27 cellular contexts compared by ENCODE assay signal in the genomic region with DNA sequence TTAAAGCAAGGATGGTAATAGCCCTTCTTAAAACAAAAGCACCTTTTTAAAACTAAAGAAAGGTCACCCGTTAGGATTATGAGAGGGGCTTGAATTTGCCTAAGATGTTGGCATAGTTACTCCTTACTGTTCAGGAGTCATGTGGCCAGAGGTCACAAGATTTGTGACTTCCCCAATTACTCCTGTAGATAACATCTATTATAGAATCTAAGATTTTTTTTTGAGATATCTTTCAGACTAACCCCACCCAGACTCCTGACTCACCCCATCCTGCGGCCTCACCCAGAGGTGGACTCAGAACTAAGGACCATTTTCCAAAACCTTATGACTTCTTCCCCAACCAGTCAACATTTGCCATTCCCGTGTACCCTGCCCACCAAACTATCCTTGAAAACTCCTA. TPM values are rescaled to one million over a fixed set of nuclear protein-coding genes. Genes with fewer than 3 reads are reported as not detected.
A peak's percentile ranks its signal among the peaks of the same experiment; 100 is the strongest.
DNase-seq lines count a peak whose midpoint lies in the region; ATAC-seq and TF ChIP-seq lines count a peak whose summit lies in the region.
"Had no signal": no experiment of that assay in that cellular context is flagged by ENCODE, and none has a peak within 500 bp of the region (broad histone marks: within the 10 kb centered on the region; RNA-seq: fewer than 3 reads in every experiment).

No MANE protein-coding gene starts in this region.

- peak overlapping the region; percentile 13 for H3K4me3 Mint-ChIP-seq in activated T-cell treated with anti-CD3 and anti-CD28 coated beads, Interleukin-2, amount 50 U/mL, for 4 hours
- H3K4me3 Mint-ChIP-seq: activated naive CD4-positive, alpha-beta T cell treated with anti-CD3 and anti-CD28 coated beads, Interleukin-2, amount 10 ng/mL, durations not matched to agents 7 days and 5 days; central memory CD8-positive, alpha-beta T cell; stimulated activated effector memory CD8-positive, alpha-beta T cell treated with anti-CD3 and anti-CD28 coated beads, Interleukin-12 subunit alpha, Interleukin-12 subunit beta, amount 100 ng/mL, for 72 hours had no signal

- H3K4me3 ChIP-seq in OCI-LY3 (ENCODE audit: low read length) (no peak overlapping the region), left lung (peak overlapping the region in 1 of 2 donors; percentile 26), thyroid gland (replicated peaks in 1 of 3) (no peak overlapping the region), tibial nerve (no peak overlapping the region)
- H3K4me3 ChIP-seq: ascending aorta, MG63, PC-9, prostate gland had no signal

- no peaks in the 10 kb centered on the region for H4K20me1 ChIP-seq in OCI-LY3 (ENCODE audit: insufficient read depth, low read length)

- ATAC-seq in activated T-cell treated with anti-CD3 and anti-CD28 coated beads, Interleukin-2, amount 50 U/mL, for 4 hours = no peak
- no peak for ATAC-seq in left lung
- ATAC-seq: HCT116; heart left ventricle; stimulated activated effector memory CD8-positive, alpha-beta T cell treated with anti-CD3 and anti-CD28 coated beads, Interleukin-12 subunit alpha, Interleukin-12 subunit beta, amount 100 ng/mL, for 72 hours had no signal

- no peak for DNase-seq in activated T-cell treated with anti-CD3 and anti-CD28 coated beads, Interleukin-2, amount 50 U/mL, for 4 hours
- no peak for DNase-seq in activated T-cell treated with anti-CD3 and anti-CD28 coated beads for 4 hours
- DNase-seq in left lung = no peak
- DNase-seq in thyroid gland = no peak
- DNase-seq in SK-N-DZ (ENCODE audit: low spot score) = no peak
- DNase-seq in NCI-H187 (lab: John Stamatoyannopoulos, UW) = no peak
- DNase-seq in tibial nerve (ENCODE audit: low spot score in 2 of 2) = no peak
- DNase-seq: activated CD4-positive, alpha-beta T cell treated with anti-CD3 and anti-CD28 coated beads for 4 hours; activated naive CD4-positive, alpha-beta T cell treated with anti-CD3 and anti-CD28 coated beads, Interleukin-2, amount 10 ng/mL, durations not matched to agents 7 days and 5 days; BE2C; Calu3; heart left ventricle; MG63; midbrain; PC-9; stimulated activated CD4-positive, alpha-beta T cell treated with anti-CD3 and anti-CD28 coated beads, Interleukin-1b, Interleukin-23, amount 100 ng/mL, for 48 hours; trophoblast cell had no signal

- H2AFZ ChIP-seq in OCI-LY3 (ENCODE audit: low read depth, low read length) = no peak overlapping the region
- H2AFZ ChIP-seq: PC-9 had no signal

- H3K9me3 ChIP-seq in OCI-LY3 (ENCODE audit: insufficient read depth, low read length) = no peaks in the 10 kb centered on the region
- no peaks in the 10 kb centered on the region for H3K9me3 ChIP-seq in left lung
- no peaks in the 10 kb centered on the region for H3K9me3 ChIP-seq in thyroid gland
- no peaks in the 10 kb centered on the region for H3K9me3 ChIP-seq in tibial nerve
- H3K9me3 ChIP-seq: ascending aorta, heart left ventricle, MG63, prostate gland had no signal

- H3K27me3 ChIP-seq in OCI-LY3 (ENCODE audit: low read depth, low read length) (no peaks in the 10 kb centered on the region), left lung (no peaks in the 10 kb centered on the region), thyroid gland (no peaks in the 10 kb centered on the region), tibial nerve (peaks cover 0 to 6% of the 10 kb centered on the region in 2 donors)
- H3K27me3 ChIP-seq: ascending aorta, BE2C, heart left ventricle, MG63 had no signal

- H3K27ac ChIP-seq in OCI-LY3 (ENCODE audit: low read length) = peak overlapping the region; percentile 81; the same call in 1 of the 2 replicates
- peak overlapping the region; percentile 62 to 66 for H3K27ac ChIP-seq in left lung
- peak overlapping the region in 2 of 3 donors; percentile 57 to 72 for H3K27ac ChIP-seq in thyroid gland
- peak overlapping the region in 2 of 4 donors; percentile 25 to 73 for H3K27ac ChIP-seq in tibial nerve
- H3K27ac ChIP-seq: epithelial cell of prostate, PC-9 had no signal

- 95% methylated on average over 3 of the region's 3 CpGs for WGBS in thyroid gland, 2 donors
- 90 to 91% methylated on average over 3 of the region's 3 CpGs for WGBS in tibial nerve, 2 donors

- no peak overlapping the region for H3K9ac ChIP-seq in OCI-LY3 (ENCODE audit: low read length)

- peaks cover 6% of the 10 kb centered on the region for H3K9me3 Mint-ChIP-seq in activated T-cell treated with anti-CD3 and anti-CD28 coated beads, Interleukin-2, amount 50 U/mL, for 4 hours
- H3K9me3 Mint-ChIP-seq: central memory CD8-positive, alpha-beta T cell; stimulated activated effector memory CD8-positive, alpha-beta T cell treated with anti-CD3 and anti-CD28 coated beads, Interleukin-12 subunit alpha, Interleukin-12 subunit beta, amount 100 ng/mL, for 72 hours had no signal

- no peak for TF ChIP-seq EP300 in tibial nerve (IDR thresholded peaks at IDR 0.05)

- H3K27me3 Mint-ChIP-seq in activated T-cell treated with anti-CD3 and anti-CD28 coated beads, Interleukin-2, amount 50 U/mL, for 4 hours (ENCODE audit: low read depth) = no peaks in the 10 kb centered on the region
- H3K27me3 Mint-ChIP-seq: activated naive CD4-positive, alpha-beta T cell treated with anti-CD3 and anti-CD28 coated beads, Interleukin-2, amount 10 ng/mL, durations not matched to agents 7 days and 5 days; central memory CD8-positive, alpha-beta T cell had no signal

- peak overlapping the region; percentile 53; the same call in 1 of the 2 replicates for H3K4me2 ChIP-seq in OCI-LY3 (ENCODE audit: low read length)
- H3K4me2 ChIP-seq: PC-9 had no signal

- H3K36me3 Mint-ChIP-seq in activated T-cell treated with anti-CD3 and anti-CD28 coated beads, Interleukin-2, amount 50 U/mL, for 4 hours (ENCODE audit: insufficient read depth) = peaks cover 2% of the 10 kb centered on the region
- H3K36me3 Mint-ChIP-seq: stimulated activated effector memory CD8-positive, alpha-beta T cell treated with anti-CD3 and anti-CD28 coated beads, Interleukin-12 subunit alpha, Interleukin-12 subunit beta, amount 100 ng/mL, for 72 hours had no signal

- H3K4me1 ChIP-seq in OCI-LY3 (ENCODE audit: low read length) = peaks cover 61% of the 10 kb centered on the region
- peaks cover 6 to 36% of the 10 kb centered on the region in 2 donors for H3K4me1 ChIP-seq in left lung
- peaks cover 21 to 29% of the 10 kb centered on the region in 2 donors for H3K4me1 ChIP-seq in thyroid gland
- peaks cover 0 to 34% (median 4%) of the 10 kb centered on the region in 4 donors for H3K4me1 ChIP-seq in tibial nerve
- H3K4me1 ChIP-seq: ascending aorta, prostate gland had no signal

- H3K4me1 Mint-ChIP-seq in activated T-cell treated with anti-CD3 and anti-CD28 coated beads, Interleukin-2, amount 50 U/mL, for 4 hours (ENCODE audit: low read depth) = peaks cover 48% of the 10 kb centered on the region

- TF ChIP-seq POLR2A in thyroid gland (IDR thresholded peaks at IDR 0.05) (no peak), tibial nerve (IDR thresholded peaks at IDR 0.05) (no peak)

- peaks cover 2% of the 10 kb centered on the region for H3K36me3 ChIP-seq in OCI-LY3 (replicated peaks; ENCODE audit: low read depth, low read length)
- H3K36me3 ChIP-seq in left lung = no peaks in the 10 kb centered on the region
- no peaks in the 10 kb centered on the region for H3K36me3 ChIP-seq in thyroid gland
- no peaks in the 10 kb centered on the region for H3K36me3 ChIP-seq in tibial nerve
- H3K36me3 ChIP-seq: ascending aorta, BE2C, heart left ventricle, MG63, prostate gland had no signal

- TF ChIP-seq CTCF in OCI-LY3 (IDR thresholded peaks at IDR 0.05; ENCODE audit: low read depth, low read length) (no peak), left lung (IDR thresholded peaks at IDR 0.05) (no peak), thyroid gland (IDR thresholded peaks at IDR 0.05) (no peak), tibial nerve (IDR thresholded peaks at IDR 0.05) (no peak)

- no peaks in the 10 kb centered on the region for H3K79me2 ChIP-seq in OCI-LY3 (ENCODE audit: low read length)

- intact Hi-C loops in left lung (cut with DNase I) = no loop called here
- intact Hi-C loops in thyroid gland (cut with DNase I) = no loop called here

RNA-seq across cellular contexts. Expression of a gene that starts 2.4 kb away (rescaled TPM):
- under 1 TPM; 0.03 to 0.46 (median 0.05) TPM for total RNA-seq in activated T-cell treated with anti-CD3 and anti-CD28 coated beads, Interleukin-2, amount 50 U/mL, for 4 hours
- total RNA-seq in left lung (1 to 10 TPM; 3.1 to 9.4 TPM), thyroid gland (1 to 10 TPM in 1 of 4 donors, under 1 TPM in 3; 0.20 to 1.1 (median 0.61) TPM), tibial nerve (1 to 10 TPM in 1 of 4 donors, under 1 TPM in 3; 0.21 to 2.7 (median 0.52) TPM)
- not detected in 2 replicates for polyA plus RNA-seq in SK-N-DZ (2014; cell fraction: cytosol; rRNA removed)
- polyA plus RNA-seq in SK-N-DZ (2014; cell fraction: nucleus; rRNA removed) = not detected in 2 replicates
- total RNA-seq: Calu3, Daoy, fibroblast of villous mesenchyme, PC-9 had no signal
- polyA plus RNA-seq: neural cell had no signal
